ENCODE assay signal across 10 cellular contexts in the genomic region with DNA sequence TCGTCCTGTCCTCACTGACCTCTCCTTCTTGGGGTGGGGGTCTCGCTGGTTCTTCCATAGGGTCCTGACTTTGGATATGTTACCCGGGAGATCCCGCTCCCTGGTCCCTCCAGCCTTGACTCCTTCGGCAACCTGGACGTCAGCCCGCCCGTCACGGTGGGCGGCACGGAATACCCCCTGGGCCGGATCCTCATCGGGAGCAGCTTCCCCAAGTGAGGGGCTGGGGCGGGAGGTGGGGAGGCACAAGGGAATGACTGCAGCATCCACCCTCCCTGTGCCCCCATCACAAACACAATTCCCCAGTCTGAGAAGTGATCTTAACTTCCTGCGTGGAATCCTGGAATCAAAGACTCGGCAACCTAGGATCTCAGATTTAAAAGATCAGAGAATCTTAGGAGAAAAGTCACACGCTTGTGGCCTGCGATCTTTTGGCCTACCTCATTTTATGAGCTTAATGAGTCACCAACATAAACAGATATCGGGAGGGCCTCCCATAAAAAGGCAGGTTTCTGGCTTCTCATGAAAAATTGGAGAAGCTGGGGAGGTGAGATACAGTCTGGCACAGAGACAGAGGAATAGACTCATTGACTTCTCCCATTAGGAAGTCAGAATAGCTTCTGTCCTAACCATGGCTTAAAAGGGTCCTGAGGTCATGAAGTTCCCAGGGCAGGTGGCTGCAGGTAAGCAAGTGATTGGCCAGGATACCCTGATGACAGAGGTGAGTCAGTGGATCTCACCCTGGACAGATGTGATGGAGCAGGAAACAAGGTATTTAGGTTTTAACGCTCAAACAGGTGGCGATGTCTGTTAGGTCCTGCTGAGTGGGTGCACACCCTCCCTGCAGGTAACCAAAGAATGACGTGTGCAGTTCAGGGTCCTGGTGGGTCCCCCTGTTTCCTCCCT. TPM values are rescaled to one million over a fixed set of nuclear protein-coding genes. Genes with fewer than 3 reads are reported as not detected.
DNase-seq lines count a peak whose midpoint lies in the region; TF ChIP-seq lines count a peak whose summit lies in the region.
"Had no signal": no experiment of that assay in that cellular context is flagged by ENCODE, and none has a peak within 500 bp of the region (broad histone marks: within the 10 kb centered on the region; RNA-seq: fewer than 3 reads in every experiment).

No MANE protein-coding gene starts in this region.

- POLR2A ChIA-PET in activated CD4-positive, alpha-beta memory T cell treated with anti-CD3 and anti-CD28 coated beads, Interleukin-2, amount 10 ng/mL, durations not matched to agents 7 days and 5 days (lab: Charles Lee), result no interaction called here

- H3K27me3 ChIP-seq in ACC112 (ENCODE audit: insufficient read depth, low read length), result no peaks in the 10 kb centered on the region

- peak; percentile 94 for DNase-seq in HT-29 (ENCODE audit: low spot score)
- DNase-seq in astrocyte of the cerebellum (ENCODE audit: low read depth), result peak; percentile 64
- DNase-seq in kidney glomerular epithelial cell (lab: John Stamatoyannopoulos, UW), result peak; percentile 97
- no peak for DNase-seq in activated CD4-positive, alpha-beta memory T cell treated with anti-CD3 and anti-CD28 coated beads, Interleukin-2, amount 10 ng/mL, durations not matched to agents 7 days and 5 days
- no peak for DNase-seq in Ammon's horn (ENCODE audit: low spot score)
- DNase-seq in 8988T, result no peak
- DNase-seq in NCI-H446 treated with DMSO at 0.1 percent for 48 hours (lab: John Stamatoyannopoulos, UW), result no peak
- DNase-seq: activated T-cell treated with anti-CD3 and anti-CD28 coated beads, Interleukin-2, amount 50 U/mL, for 48 hours had no signal

- H3K4me3 Mint-ChIP-seq in activated CD4-positive, alpha-beta memory T cell treated with anti-CD3 and anti-CD28 coated beads, Interleukin-2, amount 10 ng/mL, durations not matched to agents 7 days and 5 days, result no peak overlapping the region

- no peaks in the 10 kb centered on the region for H3K4me1 Mint-ChIP-seq in activated CD4-positive, alpha-beta memory T cell treated with anti-CD3 and anti-CD28 coated beads, Interleukin-2, amount 10 ng/mL, durations not matched to agents 7 days and 5 days

- in situ Hi-C loops in astrocyte of the cerebellum (cut with HindIII; ENCODE audit: low sequenced_read_pairs), result no loop called here

- no peaks in the 10 kb centered on the region for H3K36me3 Mint-ChIP-seq in activated CD4-positive, alpha-beta memory T cell treated with anti-CD3 and anti-CD28 coated beads, Interleukin-2, amount 10 ng/mL, durations not matched to agents 7 days and 5 days (ENCODE audit: low read depth)

- peak overlapping the region; percentile 76 for H3K27ac ChIP-seq in ACC112 (ENCODE audit: low read depth, low read length)

- no peaks in the 10 kb centered on the region for H3K9me3 Mint-ChIP-seq in activated CD4-positive, alpha-beta memory T cell treated with anti-CD3 and anti-CD28 coated beads, Interleukin-2, amount 10 ng/mL, durations not matched to agents 7 days and 5 days

- CTCF ChIA-PET in activated CD4-positive, alpha-beta memory T cell treated with anti-CD3 and anti-CD28 coated beads, Interleukin-2, amount 10 ng/mL, durations not matched to agents 7 days and 5 days (lab: Charles Lee), result no interaction called here

- no peak for TF ChIP-seq CTCF in astrocyte of the cerebellum (IDR thresholded peaks at IDR 0.05; ENCODE audit: low read depth, low read length, missing control alignments)

- no peak overlapping the region for H3K27ac Mint-ChIP-seq in activated CD4-positive, alpha-beta memory T cell treated with anti-CD3 and anti-CD28 coated beads, Interleukin-2, amount 10 ng/mL, durations not matched to agents 7 days and 5 days

- H3K36me3 ChIP-seq in ACC112 (ENCODE audit: insufficient read depth, low read length), result no peaks in the 10 kb centered on the region

- peaks cover 25% of the 10 kb centered on the region for H3K4me1 ChIP-seq in ACC112 (ENCODE audit: control insufficient read depth, insufficient read depth, low read length, unreplicated experiment)

- no peaks in the 10 kb centered on the region for H3K27me3 Mint-ChIP-seq in activated CD4-positive, alpha-beta memory T cell treated with anti-CD3 and anti-CD28 coated beads, Interleukin-2, amount 10 ng/mL, durations not matched to agents 7 days and 5 days

- H2AFZ ChIP-seq in ACC112 (ENCODE audit: low read length, unreplicated experiment), result no peak overlapping the region

- peak overlapping the region; percentile 6; the same call in 1 of the 2 replicates for H3K4me3 ChIP-seq in ACC112 (ENCODE audit: low read depth, low read length)
- no peak overlapping the region for H3K4me3 ChIP-seq in astrocyte of the cerebellum (ENCODE audit: low read depth, low read length)

- no peaks in the 10 kb centered on the region for H3K79me2 ChIP-seq in ACC112 (ENCODE audit: control insufficient read depth, insufficient read depth, low read length, unreplicated experiment)

RNA-seq across cellular contexts. Expression of a gene that starts 15.9 kb away (rescaled TPM):
- 0.03 and 0.15 TPM in 2 replicates for total RNA-seq in HT-29 (2014; rRNA removed; shearing (Covaris generic))
- total RNA-seq in activated CD4-positive, alpha-beta memory T cell treated with anti-CD3 and anti-CD28 coated beads, Interleukin-2, amount 10 ng/mL, durations not matched to agents 7 days and 5 days, result not detected

RNA-seq across cellular contexts. Expression of a gene that starts 28.1 kb away (rescaled TPM):
- 16.3 and 17.5 TPM in 2 replicates for total RNA-seq in HT-29 (2014; rRNA removed; shearing (Covaris generic))
- total RNA-seq in activated CD4-positive, alpha-beta memory T cell treated with anti-CD3 and anti-CD28 coated beads, Interleukin-2, amount 10 ng/mL, durations not matched to agents 7 days and 5 days, result not detected
- total RNA-seq: SK-MEL-5 had no signal

Comparison
In these comparisons a context has a peak if more than half of its experiments do, and no peak if none do; other contexts are left out.
1. DNase-seq: peak in HT-29 (single experiment), astrocyte of the cerebellum (single experiment) and kidney glomerular epithelial cell (single experiment); none in activated CD4-positive, alpha-beta memory T cell treated with anti-CD3 and anti-CD28 coated beads, Interleukin-2, amount 10 ng/mL, durations not matched to agents 7 days and 5 days (single experiment), Ammon's horn (single experiment), 8988T (single experiment) and NCI-H446 treated with DMSO at 0.1 percent for 48 hours (single experiment).
2. RNA of a gene that starts 28.1 kb away (total RNA-seq): 16.3 to 17.5 TPM in HT-29; not detected in activated CD4-positive, alpha-beta memory T cell treated with anti-CD3 and anti-CD28 coated beads, Interleukin-2, amount 10 ng/mL, durations not matched to agents 7 days and 5 days; every median in the first group is over 10 times any median in the second.